ENCODE assay signal across 6 cellular contexts in the genomic region with DNA sequence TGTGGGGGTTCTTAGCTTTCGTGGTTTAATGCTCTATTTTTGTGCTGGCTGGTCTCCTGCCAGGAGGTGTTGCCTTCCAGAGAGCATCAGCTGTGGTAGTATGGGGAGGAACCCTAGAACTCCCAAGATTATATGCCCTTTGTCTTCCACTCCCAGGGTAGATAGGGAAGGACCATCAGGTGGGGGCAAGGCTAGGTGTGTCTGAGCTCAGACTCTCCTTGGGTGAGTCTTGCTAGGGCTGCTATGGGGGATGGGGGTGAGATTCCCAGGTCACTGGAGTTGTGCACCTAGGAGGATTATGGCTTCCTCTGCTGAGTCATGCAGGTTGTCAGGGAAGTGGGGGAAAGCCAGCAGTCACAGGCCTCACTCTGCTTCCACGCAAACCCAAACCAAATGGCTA.
DNase-seq lines count a peak whose midpoint lies in the region; ATAC-seq and TF ChIP-seq lines count a peak whose summit lies in the region.
"Not testable (repeated sequence)": the region's sequence is repeated elsewhere in the genome, so short reads cannot be mapped to it uniquely, and the experiment has no call there.

No MANE protein-coding gene starts in this region.

- BruUV-seq in mammary epithelial cell (replicated peaks; lab: Mats Ljungman, UMichigan) = not testable (repeated sequence)

- in situ Hi-C loops in mammary epithelial cell (cut with MboI; ENCODE audit: low sequenced_read_pairs in 2 of 2); transverse colon (cut with MboI; ENCODE audit: low pct_ligation_motif_present in 1 of 4, low pct_unique_long_range_greater_than_20kb in 1 of 4, low sequenced_read_pairs in 3 of 4): not testable (repeated sequence)

- H3K4ac ChIP-seq in mesenchymal stem cell (ENCODE audit: low read depth in 1 of 2, low read length in 2 of 2); neuronal stem cell (ENCODE audit: low read length): not testable (repeated sequence)

- not testable (repeated sequence) for H3K27me3 ChIP-seq in mammary epithelial cell (ENCODE audit: insufficient read depth, low read length); foreskin keratinocyte; neuronal stem cell (ENCODE audit: control insufficient read depth in 3 of 3, insufficient read depth in 3 of 3, low read depth in 1 of 3, low read length in 3 of 3); transverse colon
- H3K27me3 ChIP-seq in mesenchymal stem cell (ENCODE audit: control insufficient read depth in 1 of 2, insufficient read depth in 1 of 2, low read length in 2 of 2) = peaks cover 0 to 23% of the 10 kb centered on the region in 2 experiments

- TF ChIP-seq POLR2A in transverse colon (IDR thresholded peaks at IDR 0.05) = not testable (repeated sequence)

- H3K9ac ChIP-seq in mammary epithelial cell (ENCODE audit: insufficient read depth, low read length); mesenchymal stem cell (ENCODE audit: low read length); neuronal stem cell (ENCODE audit: low read depth, low read length, poor library complexity): not testable (repeated sequence)

- H2BK120ac ChIP-seq in mesenchymal stem cell (ENCODE audit: low read depth, low read length) = peak overlapping the region; percentile 19
- not testable (repeated sequence) for H2BK120ac ChIP-seq in neuronal stem cell (ENCODE audit: low read depth, low read length)

- not testable (repeated sequence) for H3K23ac ChIP-seq in mesenchymal stem cell (ENCODE audit: low read length in 2 of 2); neuronal stem cell (ENCODE audit: low read depth, low read length, poor library complexity)

- TF ChIP-seq EP300 in transverse colon (IDR thresholded peaks at IDR 0.05; ENCODE audit: low read depth) = not testable (repeated sequence)

- H3K9me3 ChIP-seq in mammary epithelial cell (replicated peaks; ENCODE audit: insufficient read depth, low read length); mesenchymal stem cell (ENCODE audit: control insufficient read depth, low read length); neuronal stem cell (replicated peaks in 1 of 2; ENCODE audit: control insufficient read depth in 2 of 2, insufficient read depth in 1 of 2, low read depth in 1 of 2, low read length in 2 of 2); transverse colon: not testable (repeated sequence)

- ATAC-seq in foreskin keratinocyte = peak; percentile 35

- H2AFZ ChIP-seq in mammary epithelial cell (ENCODE audit: low read depth, low read length) = peak overlapping the region; percentile 26
- H2AFZ ChIP-seq in mesenchymal stem cell (ENCODE audit: low read depth, low read length); neuronal stem cell (ENCODE audit: low read length): not testable (repeated sequence)

- DNase-seq in mammary epithelial cell; foreskin keratinocyte; mesenchymal stem cell; neuronal stem cell (ENCODE audit: low spot score): not testable (repeated sequence)
- DNase-seq in transverse colon = peak; percentile 61

- not testable (repeated sequence) for H4K91ac ChIP-seq in mesenchymal stem cell (ENCODE audit: low read length); neuronal stem cell (ENCODE audit: low read depth, low read length, poor library complexity)

- WGBS in mammary epithelial cell (ENCODE audit: low coverage, missing lambda C conversion rate) = 100% methylated on average over 1 of the region's 2 CpGs
- 90% methylated on average over 2 of the region's 2 CpGs for WGBS in mesenchymal stem cell
- no CpG with 5 or more reads among the region's 2 CpGs for WGBS in neuronal stem cell (ENCODE audit: extremely low coverage in 2 of 2, insufficient read length in 2 of 2, insufficient replicate concordance in 1 of 2), 2 donors
- WGBS in transverse colon (ENCODE audit: low coverage in 1 of 2), 2 donors = 71 to 79% methylated on average over 1 to 2 of the region's 2 CpGs

- H3K79me2 ChIP-seq in mammary epithelial cell (ENCODE audit: insufficient read depth, low read length) = not testable (repeated sequence)

- not testable (repeated sequence) for H3K36me3 ChIP-seq in mammary epithelial cell (ENCODE audit: insufficient read depth, low read length); mesenchymal stem cell (ENCODE audit: control insufficient read depth in 1 of 2, insufficient read depth in 2 of 2, low read depth in 1 of 2, low read length in 2 of 2); neuronal stem cell (replicated peaks in 1 of 2; ENCODE audit: control insufficient read depth in 2 of 2, insufficient read depth in 2 of 2, low read length in 2 of 2); transverse colon

- dilution Hi-C loops in mammary epithelial cell (cut with HindIII; ENCODE audit: low sequenced_read_pairs) = not testable (repeated sequence)

- not testable (repeated sequence) for H3K14ac ChIP-seq in mesenchymal stem cell (ENCODE audit: low read length in 2 of 2); neuronal stem cell (ENCODE audit: low read length)

- intact Hi-C loops in mammary epithelial cell (cut with micrococcal nuclease); transverse colon (cut with DNase I; ENCODE audit: low total_unique reads): not testable (repeated sequence)

- not testable (repeated sequence) for H2BK12ac ChIP-seq in mesenchymal stem cell (ENCODE audit: low read length in 2 of 2)
- H2BK12ac ChIP-seq in neuronal stem cell (ENCODE audit: low read length) = peak overlapping the region; percentile 41

- not testable (repeated sequence) for H3K4me3 ChIP-seq in mammary epithelial cell (replicated peaks in 1 of 3; ENCODE audit: insufficient read depth in 1 of 3, low read depth in 2 of 3, low read length in 3 of 3); mesenchymal stem cell (ENCODE audit: insufficient read depth in 1 of 2, low read depth in 1 of 2, low read length in 2 of 2); neuronal stem cell (ENCODE audit: low read length in 2 of 2); transverse colon

- not testable (repeated sequence) for H3K4me1 ChIP-seq in mammary epithelial cell (ENCODE audit: insufficient read depth, low read length); foreskin keratinocyte; mesenchymal stem cell (ENCODE audit: control insufficient read depth, insufficient read depth, low read depth, low read length); neuronal stem cell (ENCODE audit: control insufficient read depth in 2 of 2, insufficient read depth in 1 of 2, low read depth in 1 of 2, low read length in 2 of 2)
- peaks cover 4 to 46% (median 10%) of the 10 kb centered on the region in 4 donors for H3K4me1 ChIP-seq in transverse colon

- not testable (repeated sequence) for TF ChIP-seq CTCF in C4-2B (conservative IDR thresholded peaks at IDR 0.05); mammary epithelial cell (conservative IDR thresholded peaks at IDR 0.05 in 1 of 2, IDR thresholded peaks at IDR 0.05 in 1 of 2; ENCODE audit: extremely low read depth in 1 of 2, insufficient read depth in 1 of 2, low read depth in 1 of 2, low read length in 2 of 2); foreskin keratinocyte (conservative IDR thresholded peaks at IDR 0.05); transverse colon (IDR thresholded peaks at IDR 0.05)

- H3K4me2 ChIP-seq in mammary epithelial cell (ENCODE audit: insufficient read depth, low read depth, low read length); mesenchymal stem cell (ENCODE audit: low read length, poor library complexity, severe bottlenecking); neuronal stem cell (ENCODE audit: insufficient read depth, low read length, poor library complexity, severe bottlenecking): not testable (repeated sequence)

- H2BK5ac ChIP-seq in mesenchymal stem cell (ENCODE audit: low read depth, low read length, poor library complexity, severe bottlenecking); neuronal stem cell (ENCODE audit: low read length): not testable (repeated sequence)

- H3K18ac ChIP-seq in mesenchymal stem cell (ENCODE audit: low read depth in 1 of 2, low read length in 2 of 2); neuronal stem cell (ENCODE audit: low read length): not testable (repeated sequence)

- not testable (repeated sequence) for H2AK5ac ChIP-seq in mesenchymal stem cell (ENCODE audit: low read length, severe bottlenecking); neuronal stem cell (ENCODE audit: low read depth, low read length)

- CTCF ChIA-PET in mammary epithelial cell (lab: Charles Lee; ENCODE audit: low non-redundant PET) = not testable (repeated sequence)

- H3K27ac ChIP-seq in C4-2B (peak overlapping the region; percentile 25), transverse colon (peak overlapping the region in 2 of 4 donors; percentile 3 to 45)
- H3K27ac ChIP-seq in mammary epithelial cell (ENCODE audit: insufficient read depth, low read depth, low read length); foreskin keratinocyte; mesenchymal stem cell (ENCODE audit: low read length, poor library complexity, severe bottlenecking); neuronal stem cell (replicated peaks; ENCODE audit: low read length): not testable (repeated sequence)

- H4K20me1 ChIP-seq in mammary epithelial cell (ENCODE audit: insufficient read depth, low read length) = not testable (repeated sequence)

- H4K8ac ChIP-seq in mesenchymal stem cell (ENCODE audit: low read length); neuronal stem cell (ENCODE audit: low read depth, low read length): not testable (repeated sequence)

- H2BK15ac ChIP-seq in mesenchymal stem cell (ENCODE audit: low read depth, poor library complexity, severe bottlenecking); neuronal stem cell (ENCODE audit: low read length): not testable (repeated sequence)

- H3K79me1 ChIP-seq in mesenchymal stem cell (replicated peaks; ENCODE audit: low read length, poor library complexity, severe bottlenecking); neuronal stem cell (ENCODE audit: low read depth, low read length): not testable (repeated sequence)
